25 cellular contexts compared by ENCODE assay signal in the genomic region with DNA sequence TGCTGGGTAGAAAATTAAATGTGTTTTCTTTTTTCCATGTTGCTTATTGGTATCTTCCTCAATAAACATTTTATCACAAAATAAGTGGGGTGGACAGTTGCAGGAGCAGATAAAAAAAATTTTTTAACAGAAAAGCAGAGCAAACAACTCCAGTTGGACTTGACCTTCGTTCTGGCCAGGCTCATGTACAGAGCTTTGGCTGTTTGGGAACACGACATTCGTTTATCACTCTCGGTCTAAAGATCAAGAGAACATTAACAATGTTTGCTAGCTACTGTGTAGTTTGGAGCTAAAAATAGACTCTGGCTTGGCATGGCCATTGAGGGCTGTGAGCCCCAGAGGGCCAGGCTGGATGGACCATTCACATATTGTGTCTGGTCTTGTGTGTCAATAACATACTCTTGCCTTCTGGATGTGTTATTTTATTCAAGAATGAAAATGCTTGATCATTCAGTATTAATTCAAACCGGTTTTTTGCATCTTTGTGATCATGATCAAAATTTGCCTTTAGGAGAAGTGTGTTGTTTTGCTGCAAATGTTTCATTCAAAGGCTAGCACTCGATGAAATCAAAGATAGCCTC. TPM values are rescaled to one million over a fixed set of nuclear protein-coding genes. Genes with fewer than 3 reads are reported as not detected.
DNase-seq lines count a peak whose midpoint lies in the region; ATAC-seq, FAIRE-seq and TF ChIP-seq lines count a peak whose summit lies in the region.
"Had no signal": no experiment of that assay in that cellular context is flagged by ENCODE, and none has a peak within 500 bp of the region (broad histone marks: within the 10 kb centered on the region; RNA-seq: fewer than 3 reads in every experiment).

No MANE protein-coding gene starts in this region.

- H3K27me3 ChIP-seq in endocrine pancreas (ENCODE audit: control insufficient read depth, insufficient read depth, low read length) (no peaks in the 10 kb centered on the region), small intestine (ENCODE audit: control insufficient read depth in 2 of 2, insufficient read depth in 2 of 2, low read length in 2 of 2) (no peaks in the 10 kb centered on the region)
- H3K27me3 ChIP-seq: upper lobe of right lung had no signal

- intact Hi-C loops in left colon (cut with DNase I, micrococcal nuclease) = no loop called here

- peaks cover 5% of the 10 kb centered on the region for H3K4me1 ChIP-seq in endocrine pancreas (ENCODE audit: control insufficient read depth, insufficient read depth, low read length)
- peaks cover 0 to 4% of the 10 kb centered on the region in 2 donors for H3K4me1 ChIP-seq in small intestine (ENCODE audit: control insufficient read depth in 2 of 2, insufficient read depth in 1 of 2, low read depth in 1 of 2, low read length in 1 of 2)
- H3K4me1 ChIP-seq: upper lobe of right lung had no signal

- H3K36me3 ChIP-seq in endocrine pancreas (ENCODE audit: control insufficient read depth, insufficient read depth, low read length) (no peaks in the 10 kb centered on the region), small intestine (ENCODE audit: control insufficient read depth in 2 of 2, insufficient read depth in 2 of 2, low read length in 2 of 2) (no peaks in the 10 kb centered on the region)
- H3K36me3 ChIP-seq: upper lobe of right lung had no signal

- WGBS in small intestine, 3 donors = 11 to 50% (median 32%) methylated on average over 6 of the region's 6 CpGs

- peak; percentile 99 for ATAC-seq in left colon
- ATAC-seq: activated CD8-positive, alpha-beta memory T cell treated with anti-CD3 and anti-CD28 coated beads, Interleukin-2, amount 10 ng/mL, durations not matched to agents 7 days and 5 days; stimulated activated naive CD8-positive, alpha-beta T cell treated with anti-CD3 and anti-CD28 coated beads, Interleukin-15, amount 100 ng/mL, for 72 hours; upper lobe of right lung had no signal

- peak overlapping the region; percentile 48 to 73 for H3K27ac ChIP-seq in small intestine (ENCODE audit: low read depth in 1 of 2, low read length in 1 of 2)
- H3K27ac ChIP-seq: skin epidermis, upper lobe of right lung had no signal

- DNase-seq in DMS53 (lab: John Stamatoyannopoulos, UW) (peak; percentile 66), DMS53 treated with DMSO at 0.1 percent for 48 hours (lab: John Stamatoyannopoulos, UW; ENCODE audit: unreplicated experiment) (no peak), left colon (peak; percentile 35 to 37), small intestine (peak; percentile 87), NCI-H82 (lab: John Stamatoyannopoulos, UW) (no peak), NCI-H526 treated with DMSO at 0.1 percent for 48 hours (lab: John Stamatoyannopoulos, UW) (no peak), H54 (ENCODE audit: insufficient read length, low spot score) (no peak)
- DNase-seq: activated CD4-positive, alpha-beta T cell treated with anti-CD3 and anti-CD28 coated beads for 48 hours; activated CD8-positive, alpha-beta memory T cell treated with anti-CD3 and anti-CD28 coated beads, Interleukin-2, amount 10 ng/mL, durations not matched to agents 7 days and 5 days; COR-L47; EL; HCEC 1CT; hippocampal formation; islet precursor cell; Karpas-422; mesenchymal stem cell; NCI-H1048; NCI-H524 treated with DMSO at 0.1 percent for 48 hours; stimulated activated CD4-positive, alpha-beta T cell treated with anti-CD3 and anti-CD28 coated beads, Interleukin-2, amount 100 ng/mL, for 48 hours; stimulated activated naive CD8-positive, alpha-beta T cell treated with anti-CD3 and anti-CD28 coated beads, Interleukin-15, amount 100 ng/mL, for 72 hours had no signal

- no peak for TF ChIP-seq POLR2A in H54 (IDR thresholded peaks at IDR 0.05; ENCODE audit: low read depth, low read length)

- no peak for FAIRE-seq in small intestine (lab: Jason Lieb, UNC)
- FAIRE-seq in H54 (lab: Jason Lieb, UNC) = no peak
- FAIRE-seq: colon, endothelial cell of umbilical vein had no signal

- no peak overlapping the region for H3K9ac ChIP-seq in endocrine pancreas (ENCODE audit: control insufficient read depth, insufficient read depth, low read length)

- no peaks in the 10 kb centered on the region for H3K9me3 ChIP-seq in endocrine pancreas (ENCODE audit: control insufficient read depth, low read length)
- H3K9me3 ChIP-seq in small intestine (ENCODE audit: control insufficient read depth, low read depth) = no peaks in the 10 kb centered on the region
- H3K9me3 ChIP-seq: upper lobe of right lung had no signal

- H3K4me3 ChIP-seq in endocrine pancreas (ENCODE audit: control insufficient read depth, insufficient read depth, low read length) (peak overlapping the region; percentile 20), small intestine (ENCODE audit: low read depth in 1 of 2, low read length in 2 of 2) (no peak overlapping the region)
- H3K4me3 ChIP-seq: skin epidermis, upper lobe of right lung had no signal

RNA-seq across cellular contexts. Expression of gene TMEM186, which starts 56.6 kb away (rescaled TPM):
- 10 to 100 TPM; 12.1 to 14.3 TPM for total RNA-seq in left colon
- 10 to 100 TPM in 2 of 3 donors, 1 to 10 TPM in 1; 8.7 to 14.6 (median 11.3) TPM for polyA plus RNA-seq in small intestine

RNA-seq across cellular contexts. Expression of gene PMM2, which starts 56.8 kb away (rescaled TPM):
- total RNA-seq in left colon = 10 to 100 TPM; 55.1 to 92.4 TPM
- polyA plus RNA-seq in small intestine = 10 to 100 TPM; 21.1 to 48.1 (median 28.9) TPM

Comparison
In these comparisons a context has a peak if more than half of its experiments do, and no peak if none do; other contexts are left out.
1. DNase-seq: peak in DMS53 (single experiment), left colon (2 of 2) and small intestine (single experiment); none in DMS53 treated with DMSO at 0.1 percent for 48 hours (single experiment), NCI-H82 (single experiment), NCI-H526 treated with DMSO at 0.1 percent for 48 hours (single experiment) and H54 (single experiment).